Comparison of ENCODE assay signal across 17 cellular contexts in genomic region chr13:50357136-50357535, GRCh38.
DNase-seq lines count a peak whose midpoint lies in the region; ATAC-seq, FAIRE-seq and TF ChIP-seq lines count a peak whose summit lies in the region.
"Had no signal": no experiment of that assay in that cellular context is flagged by ENCODE, and none has a peak within 500 bp of the region (broad histone marks: within the 10 kb centered on the region; RNA-seq: fewer than 3 reads in every experiment).

No MANE protein-coding gene starts in this region.

- H3K36me3 Mint-ChIP-seq in astrocyte (ENCODE audit: low read depth, unreplicated experiment) (peaks cover 2% of the 10 kb centered on the region), nephron progenitor cell (ENCODE audit: low read depth) (no peaks in the 10 kb centered on the region)

- POLR2A ChIA-PET in HEK293 (lab: Yijun Ruan, JAX): interaction anchor here (0.7 to 2.2 kb wide), 8 partner anchors 8 to 566 kb away, joined by 3 to 17 read pairs (median 4); no protein-coding TSS in a partner anchor

- H3K36me3 ChIP-seq in HEK293 (ENCODE audit: control insufficient read depth in 2 of 2, insufficient read depth in 1 of 2, low read length in 2 of 2) (no peaks in the 10 kb centered on the region), astrocyte (ENCODE audit: insufficient read depth, low read length) (no peaks in the 10 kb centered on the region)
- H3K36me3 ChIP-seq: right lobe of liver had no signal

- H3K4me3 ChIP-seq in HEK293 (ENCODE audit: low read depth, low read length) (no peak overlapping the region), astrocyte (ENCODE audit: insufficient read depth, low read depth, low read length) (no peak overlapping the region)
- H3K4me3 ChIP-seq: right lobe of liver had no signal

- peaks cover 8% of the 10 kb centered on the region for H3K4me1 ChIP-seq in HEK293 (ENCODE audit: control insufficient read depth, insufficient read depth, low read length)
- peaks cover 33% of the 10 kb centered on the region for H3K4me1 ChIP-seq in astrocyte (ENCODE audit: insufficient read depth, low read length)

- H3K4me2 ChIP-seq in astrocyte (ENCODE audit: low read length): peak overlapping the region; percentile 59

- no peaks in the 10 kb centered on the region for H3K27me3 ChIP-seq in astrocyte (ENCODE audit: insufficient read depth, low read length)
- H3K27me3 ChIP-seq: right lobe of liver had no signal

- H4K20me1 ChIP-seq in astrocyte (ENCODE audit: insufficient read depth, low read length): no peaks in the 10 kb centered on the region

- FAIRE-seq in astrocyte (lab: Jason Lieb, UNC): no peak
- FAIRE-seq: H1 had no signal

- peak overlapping the region; percentile 67 for H3K9ac ChIP-seq in astrocyte (ENCODE audit: low read length)

- H3K27ac Mint-ChIP-seq in astrocyte (ENCODE audit: unreplicated experiment): peak overlapping the region; percentile 92
- H3K27ac Mint-ChIP-seq in nephron progenitor cell: peak overlapping the region; percentile 62
- H3K27ac Mint-ChIP-seq: stimulated activated naive CD8-positive, alpha-beta T cell treated with anti-CD3 and anti-CD28 coated beads, Interleukin-15, amount 100 ng/mL, for 72 hours had no signal

- H3K4me1 Mint-ChIP-seq in astrocyte (ENCODE audit: low read depth, unreplicated experiment) (peaks cover 32% of the 10 kb centered on the region), nephron progenitor cell (peaks cover 87% of the 10 kb centered on the region)

- no peaks in the 10 kb centered on the region for H3K9me3 Mint-ChIP-seq in astrocyte (ENCODE audit: unreplicated experiment)
- H3K9me3 Mint-ChIP-seq in nephron progenitor cell: no peaks in the 10 kb centered on the region
- H3K9me3 Mint-ChIP-seq: stimulated activated naive CD8-positive, alpha-beta T cell treated with anti-CD3 and anti-CD28 coated beads, Interleukin-15, amount 100 ng/mL, for 72 hours had no signal

- CTCF ChIA-PET in HEK293 (lab: Yijun Ruan, JAX): no interaction called here

- ATAC-seq in GM18873 (IDR thresholded peaks at IDR 0.05; ENCODE audit: low FRiP score, unreplicated experiment) (no peak), HG03280 (IDR thresholded peaks at IDR 0.05; ENCODE audit: unreplicated experiment) (no peak)
- ATAC-seq: stimulated activated naive CD8-positive, alpha-beta T cell treated with anti-CD3 and anti-CD28 coated beads, Interleukin-15, amount 100 ng/mL, for 72 hours had no signal

- H2AFZ ChIP-seq in astrocyte (ENCODE audit: low read depth, low read length): peak overlapping the region; percentile 26

- TF ChIP-seq CTCF in 22Rv1 (IDR thresholded peaks at IDR 0.05) (no peak), HEK293 (tag by site-specific recombination; IDR thresholded peaks at IDR 0.05) (no peak), astrocyte (IDR thresholded peaks at IDR 0.05; ENCODE audit: insufficient read depth, low read depth, low read length) (no peak), nephron progenitor cell (IDR thresholded peaks at IDR 0.05) (no peak)

- no peaks in the 10 kb centered on the region for H3K79me2 ChIP-seq in astrocyte (ENCODE audit: insufficient read depth, low read length)

- peak overlapping the region; percentile 95 for H3K27ac ChIP-seq in 22Rv1
- H3K27ac ChIP-seq in HEK293 (ENCODE audit: extremely low read depth, low read depth, low read length): peak overlapping the region; percentile 67
- H3K27ac ChIP-seq in astrocyte (ENCODE audit: low read depth, low read length): peak overlapping the region; percentile 75

- no peak overlapping the region for H3K4me3 Mint-ChIP-seq in astrocyte (ENCODE audit: unreplicated experiment)
- no peak overlapping the region for H3K4me3 Mint-ChIP-seq in nephron progenitor cell
- H3K4me3 Mint-ChIP-seq: stimulated activated naive CD8-positive, alpha-beta T cell treated with anti-CD3 and anti-CD28 coated beads, Interleukin-15, amount 100 ng/mL, for 72 hours had no signal

- no peak for DNase-seq in astrocyte (ENCODE audit: low read depth)
- no peak for DNase-seq in nephron progenitor cell
- DNase-seq in T-helper 9 cell: no peak
- no peak for DNase-seq in RKO (ENCODE audit: low spot score)
- DNase-seq: activated CD4-positive, alpha-beta T cell treated with anti-CD3 and anti-CD28 coated beads, Interleukin-2, amount 50 U/mL, for 4 hours; aorta; hippocampal formation; islet precursor cell; KG1; stimulated activated CD4-positive, alpha-beta T cell treated with anti-CD3 and anti-CD28 coated beads, Interleukin-1b, Interleukin-23, amount 100 ng/mL, for 48 hours; stimulated activated naive CD8-positive, alpha-beta T cell treated with anti-CD3 and anti-CD28 coated beads, Interleukin-15, amount 100 ng/mL, for 72 hours had no signal

- no peaks in the 10 kb centered on the region for H3K27me3 Mint-ChIP-seq in astrocyte (ENCODE audit: low read depth, unreplicated experiment)
- no peaks in the 10 kb centered on the region for H3K27me3 Mint-ChIP-seq in nephron progenitor cell (ENCODE audit: low read depth, poor library complexity)

- H3K9me3 ChIP-seq in HEK293 (ENCODE audit: control insufficient read depth, insufficient read depth, low read depth, low read length) (no peaks in the 10 kb centered on the region), astrocyte (ENCODE audit: insufficient read depth, low read depth, low read length) (no peaks in the 10 kb centered on the region)
- H3K9me3 ChIP-seq: right lobe of liver had no signal

TF ChIP-seq in HEK293, 187 proteins besides CTCF, POLR2A, EP300 and RAD21:
- TF ChIP-seq ZNF248 (tag by site-specific recombination; IDR thresholded peaks at IDR 0.05) (no peak), PRDM10 (tag by site-specific recombination; IDR thresholded peaks at IDR 0.05) (peak; percentile 59), SCRT2 (tag by site-specific recombination; IDR thresholded peaks at IDR 0.05) (peak; percentile 86)
